15 cellular contexts compared by ENCODE assay signal in the genomic region with DNA sequence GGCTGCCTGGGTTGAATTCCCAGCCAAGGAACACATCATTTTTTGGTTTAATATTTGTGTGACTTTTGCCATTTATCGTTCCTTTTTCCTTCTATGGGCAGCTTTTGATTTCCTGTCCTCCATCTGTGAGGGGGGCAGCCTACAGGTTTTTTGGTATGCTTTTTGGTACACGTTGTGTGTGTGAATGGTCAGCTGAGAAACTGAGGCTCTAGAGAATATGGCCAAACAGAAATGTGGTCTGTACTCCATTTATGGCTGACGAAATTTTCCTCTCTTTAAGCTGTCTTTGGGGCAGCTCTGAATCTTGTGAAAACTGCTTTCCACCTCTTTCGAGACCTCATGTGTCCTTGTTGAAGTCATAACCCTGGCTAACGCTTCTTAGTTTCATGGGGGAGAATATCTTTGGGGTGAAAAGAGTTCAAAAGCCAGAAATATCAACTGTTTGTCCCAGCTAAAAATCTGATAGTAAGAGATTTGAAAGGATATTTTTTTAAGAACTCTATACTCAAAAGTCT. TPM values are rescaled to one million over a fixed set of nuclear protein-coding genes. Genes with fewer than 3 reads are reported as not detected.
DNase-seq lines count a peak whose midpoint lies in the region; ATAC-seq, FAIRE-seq and TF ChIP-seq lines count a peak whose summit lies in the region.
"Had no signal": no experiment of that assay in that cellular context is flagged by ENCODE, and none has a peak within 500 bp of the region (broad histone marks: within the 10 kb centered on the region; RNA-seq: fewer than 3 reads in every experiment).

No MANE protein-coding gene starts in this region.

- no peak overlapping the region for H3K4me3 ChIP-seq in A673 (ENCODE audit: low read depth, low read length, poor library complexity, severe bottlenecking)
- no peak overlapping the region for H3K4me3 ChIP-seq in GM23338
- no peak overlapping the region for H3K4me3 ChIP-seq in SK-N-MC
- no peak overlapping the region for H3K4me3 ChIP-seq in osteoblast (ENCODE audit: insufficient read depth, low read length)

- no peak for FAIRE-seq in frontal cortex (lab: Jason Lieb, UNC)
- FAIRE-seq: GM12892 had no signal

- H3K4me2 ChIP-seq in GM23338 = no peak overlapping the region
- H3K4me2 ChIP-seq in osteoblast (ENCODE audit: insufficient read depth, low read length) = no peak overlapping the region

- no peak for DNase-seq in A673 (ENCODE audit: low spot score)
- no peak for DNase-seq in GM23338 (ENCODE audit: low spot score)
- DNase-seq in SK-N-MC (ENCODE audit: low read depth, low spot score) = no peak
- DNase-seq in osteoblast (ENCODE audit: insufficient read length, low spot score, missing footprints) = no peak
- DNase-seq in frontal cortex (ENCODE audit: low spot score in 2 of 2) = no peak
- no peak for DNase-seq in NAMALWA (ENCODE audit: low spot score)
- DNase-seq in GM19240 (ENCODE audit: insufficient read length, low spot score) = no peak
- DNase-seq in NCI-H446 treated with DMSO at 0.1 percent for 48 hours (lab: John Stamatoyannopoulos, UW) = no peak
- DNase-seq: C1 segment of cervical spinal cord; CD4-positive, alpha-beta T cell; DND-41; GDM1 had no signal

- H3K4me1 ChIP-seq in A673 (ENCODE audit: insufficient read depth, low read length, poor library complexity, severe bottlenecking) (peaks cover 21% of the 10 kb centered on the region), GM23338 (ENCODE audit: insufficient read depth) (peaks cover 7% of the 10 kb centered on the region; the same call in 1 of the 2 replicates), osteoblast (ENCODE audit: insufficient read depth, low read length) (no peaks in the 10 kb centered on the region)

- intact Hi-C loops in A673 (cut with micrococcal nuclease; ENCODE audit: unreplicated experiment) = no loop called here

- H3K9me3 ChIP-seq in A673 (ENCODE audit: low read depth, low read length, poor library complexity, severe bottlenecking) = peaks cover 4% of the 10 kb centered on the region
- H3K9me3 ChIP-seq in SK-N-MC (ENCODE audit: low read depth, low read length) = 0 out of 2 replicates have a peak, but pooled peaks cover 2% of the 10 kb centered on the region
- no peaks in the 10 kb centered on the region for H3K9me3 ChIP-seq in osteoblast (ENCODE audit: low read depth, low read length)

- no peak overlapping the region for H3K4me3 Mint-ChIP-seq in GM23338
- H3K4me3 Mint-ChIP-seq: B cell; CD4-positive, alpha-beta T cell had no signal

- TF ChIP-seq CTCF in A673 (conservative IDR thresholded peaks at IDR 0.05; ENCODE audit: low read depth, low read length) (no peak), GM23338 (conservative IDR thresholded peaks at IDR 0.05; ENCODE audit: low read depth in 2 of 2) (no peak), osteoblast (IDR thresholded peaks at IDR 0.05; ENCODE audit: extremely low read depth, low read depth, low read length) (no peak)

- H3K9me3 Mint-ChIP-seq in GM23338 = peaks cover 4% of the 10 kb centered on the region
- H3K9me3 Mint-ChIP-seq: CD4-positive, alpha-beta T cell had no signal

- H2AFZ ChIP-seq in GM23338 (no peak overlapping the region), osteoblast (ENCODE audit: low read length) (no peak overlapping the region)

- BruUV-seq in A673 (replicated peaks; lab: Mats Ljungman, UMichigan) = no TSS peak

- peak overlapping the region; percentile 83 for H3K27ac ChIP-seq in A673 (ENCODE audit: low read depth, low read length, poor library complexity, severe bottlenecking)
- H3K27ac ChIP-seq in GM23338 (ENCODE audit: low read depth) = no peak overlapping the region
- H3K27ac ChIP-seq in SK-N-MC = peak overlapping the region; percentile 71
- H3K27ac ChIP-seq in osteoblast (ENCODE audit: low read depth, low read length) = peak overlapping the region; percentile 39

- POLR2A ChIA-PET in A673 (lab: Charles Lee; ENCODE audit: low non-redundant PET) = no interaction called here

- peak overlapping the region; percentile 38 for H3K9ac ChIP-seq in SK-N-MC (ENCODE audit: insufficient read length)

- no peaks in the 10 kb centered on the region for H3K27me3 Mint-ChIP-seq in GM23338 (ENCODE audit: insufficient read depth, low read depth, poor library complexity)
- H3K27me3 Mint-ChIP-seq: B cell; CD4-positive, alpha-beta T cell had no signal

- no peaks in the 10 kb centered on the region for H3F3A ChIP-seq in GM23338 (replicated peaks; ENCODE audit: low read depth)

- H3K27me3 ChIP-seq in A673 (replicated peaks; ENCODE audit: insufficient read depth, low read depth, low read length, poor library complexity) (no peaks in the 10 kb centered on the region), GM23338 (ENCODE audit: insufficient read depth) (no peaks in the 10 kb centered on the region), osteoblast (ENCODE audit: insufficient read depth, low read length) (no peaks in the 10 kb centered on the region)

- H3K36me3 ChIP-seq in A673 (ENCODE audit: insufficient read depth, low read length, poor library complexity, severe bottlenecking) (peaks cover 25% of the 10 kb centered on the region), GM23338 (ENCODE audit: insufficient read depth) (no peaks in the 10 kb centered on the region), SK-N-MC (ENCODE audit: insufficient read depth, low read length) (peaks cover 37% of the 10 kb centered on the region), osteoblast (ENCODE audit: insufficient read depth, low read length) (peaks cover 3% of the 10 kb centered on the region)

- no peak for ATAC-seq in GM23338
- ATAC-seq: HCT116 had no signal

- peaks cover 8% of the 10 kb centered on the region; the same call in 2 of the 3 replicates for H3K4me1 Mint-ChIP-seq in GM23338

- peaks cover 32% of the 10 kb centered on the region for H3K36me3 Mint-ChIP-seq in GM23338 (ENCODE audit: low read depth)

- H3K79me2 ChIP-seq in GM23338 (replicated peaks; ENCODE audit: insufficient read depth) (peaks cover 80% of the 10 kb centered on the region), osteoblast (ENCODE audit: insufficient read depth, low read length) (peaks cover 64% of the 10 kb centered on the region)

- H3K9me2 ChIP-seq in GM23338 (ENCODE audit: insufficient read depth) = no peaks in the 10 kb centered on the region

- H3K27ac Mint-ChIP-seq in GM23338 = 0 out of 2 replicates have a peak overlapping the region, but pooled peaks have one; percentile 52
- H3K27ac Mint-ChIP-seq: B cell; CD4-positive, alpha-beta T cell had no signal

- H4K20me1 ChIP-seq in GM23338 (replicated peaks; ENCODE audit: insufficient read depth) (peaks cover 9% of the 10 kb centered on the region; the same call in 1 of the 2 replicates), osteoblast (ENCODE audit: insufficient read depth, low read length) (peaks cover 7% of the 10 kb centered on the region)

- CTCF ChIA-PET in A673 (lab: Charles Lee) = no interaction called here

TF ChIP-seq in GM23338, 12 proteins besides CTCF, POLR2A, EP300 and RAD21:
- TF ChIP-seq EZH2 (IDR thresholded peaks at IDR 0.05; ENCODE audit: low read depth, unreplicated experiment) (no peak), EZH2phosphoT487 (IDR thresholded peaks at IDR 0.05; ENCODE audit: unreplicated experiment) (no peak), NANOG (IDR thresholded peaks at IDR 0.05; ENCODE audit: borderline replicate concordance) (no peak), STAT1 (IDR thresholded peaks at IDR 0.05; ENCODE audit: unreplicated experiment) (no peak), CREB1 (CRISPR knock-in tag; IDR thresholded peaks at IDR 0.05; ENCODE audit: low read depth) (no peak), JUNB (IDR thresholded peaks at IDR 0.05; ENCODE audit: unreplicated experiment) (no peak), POLR2AphosphoS5 (IDR thresholded peaks at IDR 0.05; ENCODE audit: low read depth) (no peak)
- TF ChIP-seq, protein P1, sequence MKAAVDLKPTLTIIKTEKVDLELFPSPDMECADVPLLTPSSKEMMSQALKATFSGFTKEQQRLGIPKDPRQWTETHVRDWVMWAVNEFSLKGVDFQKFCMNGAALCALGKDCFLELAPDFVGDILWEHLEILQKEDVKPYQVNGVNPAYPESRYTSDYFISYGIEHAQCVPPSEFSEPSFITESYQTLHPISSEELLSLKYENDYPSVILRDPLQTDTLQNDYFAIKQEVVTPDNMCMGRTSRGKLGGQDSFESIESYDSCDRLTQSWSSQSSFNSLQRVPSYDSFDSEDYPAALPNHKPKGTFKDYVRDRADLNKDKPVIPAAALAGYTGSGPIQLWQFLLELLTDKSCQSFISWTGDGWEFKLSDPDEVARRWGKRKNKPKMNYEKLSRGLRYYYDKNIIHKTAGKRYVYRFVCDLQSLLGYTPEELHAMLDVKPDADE (IDR thresholded peaks at IDR 0.05) = no peak

RNA-seq across cellular contexts. Expression of a gene that starts 26.6 kb away (rescaled TPM):
- 1,009 and 1,043 TPM in 2 replicates for total RNA-seq in A673 (2021)
- 121 and 129 TPM in 2 replicates for total RNA-seq in GM23338 (2014; rRNA removed; shearing (Covaris generic))
- 198 and 217 TPM in 2 replicates for polyA plus RNA-seq in GM23338 (2016; fragmentation: Nextera tagmentation; extraction: Ambion mirVana)
- 81.4 and 90.5 TPM in 2 replicates for total RNA-seq in osteoblast
- total RNA-seq in frontal cortex = 65.2 TPM
